ENCODE assay signal across 1 cellular context in the genomic region with DNA sequence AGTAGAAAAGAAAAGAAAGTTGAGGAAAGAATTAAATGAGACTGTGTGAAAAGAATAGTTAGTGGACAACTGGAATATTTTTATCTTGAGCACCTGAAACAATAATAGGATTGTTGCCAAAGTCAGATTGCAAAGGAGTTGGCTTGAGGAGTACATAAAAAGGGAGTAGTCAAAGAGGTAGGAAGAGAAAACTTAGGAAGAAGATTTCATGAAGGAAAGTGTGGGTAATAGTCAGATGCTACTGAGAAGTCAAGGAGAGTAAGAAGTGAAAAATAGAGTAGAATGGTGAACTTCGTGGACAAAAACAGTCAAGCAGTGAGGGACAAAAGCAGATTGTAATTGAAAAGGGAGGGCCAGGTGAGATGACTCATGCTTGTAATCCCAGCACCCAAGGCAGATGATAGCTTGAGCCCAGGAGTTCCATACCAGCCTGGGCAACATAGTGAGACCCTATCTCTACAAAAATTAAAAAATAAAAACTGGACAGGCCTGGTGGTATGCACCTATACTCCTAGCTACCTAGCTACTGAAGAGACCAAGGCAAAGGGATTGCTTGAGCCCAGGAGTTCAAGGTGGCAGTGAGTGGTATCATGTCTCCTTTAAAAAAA.
TF ChIP-seq lines count a peak whose summit lies in the region.

No MANE protein-coding gene starts in this region.

TF ChIP-seq in HEK293, 187 proteins besides CTCF, POLR2A, EP300 and RAD21 (continued from another document):
- TF ChIP-seq ZNF133 (tag by site-specific recombination; IDR thresholded peaks at IDR 0.05) (no peak), BCL11A (tag by site-specific recombination; IDR thresholded peaks at IDR 0.05; ENCODE audit: low read depth) (no peak), ZIC2 (tag by site-specific recombination; IDR thresholded peaks at IDR 0.05) (no peak), ZNF174 (tag by site-specific recombination; IDR thresholded peaks at IDR 0.05) (no peak), ZNF121 (tag by site-specific recombination; IDR thresholded peaks at IDR 0.05) (peak; percentile 96), ZNF146 (tag by site-specific recombination; IDR thresholded peaks at IDR 0.05) (no peak), TRIM28 (IDR thresholded peaks at IDR 0.05; ENCODE audit: borderline replicate concordance, low read length) (no peak), KLF8 (tag by site-specific recombination; IDR thresholded peaks at IDR 0.05) (peak; percentile 47; the same call in 1 of the 2 replicates), PRDM1 (tag by site-specific recombination; IDR thresholded peaks at IDR 0.05) (peak; percentile 94), MEIS1 (CRISPR knock-in tag; IDR thresholded peaks at IDR 0.05; ENCODE audit: borderline replicate concordance) (no peak), ZNF561 (tag by site-specific recombination; IDR thresholded peaks at IDR 0.05; ENCODE audit: borderline replicate concordance) (no peak), WT1 (tag by site-specific recombination; IDR thresholded peaks at IDR 0.05) (peak; percentile 67)
- TF ChIP-seq, protein P1, sequence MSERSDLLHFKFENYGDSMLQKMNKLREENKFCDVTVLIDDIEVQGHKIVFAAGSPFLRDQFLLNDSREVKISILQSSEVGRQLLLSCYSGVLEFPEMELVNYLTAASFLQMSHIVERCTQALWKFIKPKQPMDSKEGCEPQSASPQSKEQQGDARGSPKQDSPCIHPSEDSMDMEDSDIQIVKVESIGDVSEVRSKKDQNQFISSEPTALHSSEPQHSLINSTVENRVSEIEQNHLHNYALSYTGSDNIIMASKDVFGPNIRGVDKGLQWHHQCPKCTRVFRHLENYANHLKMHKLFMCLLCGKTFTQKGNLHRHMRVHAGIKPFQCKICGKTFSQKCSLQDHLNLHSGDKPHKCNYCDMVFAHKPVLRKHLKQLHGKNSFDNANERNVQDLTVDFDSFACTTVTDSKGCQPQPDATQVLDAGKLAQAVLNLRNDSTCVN (tag by site-specific recombination; optimal IDR thresholded peaks at IDR 0.05) = no peak
- TF ChIP-seq, protein P2, sequence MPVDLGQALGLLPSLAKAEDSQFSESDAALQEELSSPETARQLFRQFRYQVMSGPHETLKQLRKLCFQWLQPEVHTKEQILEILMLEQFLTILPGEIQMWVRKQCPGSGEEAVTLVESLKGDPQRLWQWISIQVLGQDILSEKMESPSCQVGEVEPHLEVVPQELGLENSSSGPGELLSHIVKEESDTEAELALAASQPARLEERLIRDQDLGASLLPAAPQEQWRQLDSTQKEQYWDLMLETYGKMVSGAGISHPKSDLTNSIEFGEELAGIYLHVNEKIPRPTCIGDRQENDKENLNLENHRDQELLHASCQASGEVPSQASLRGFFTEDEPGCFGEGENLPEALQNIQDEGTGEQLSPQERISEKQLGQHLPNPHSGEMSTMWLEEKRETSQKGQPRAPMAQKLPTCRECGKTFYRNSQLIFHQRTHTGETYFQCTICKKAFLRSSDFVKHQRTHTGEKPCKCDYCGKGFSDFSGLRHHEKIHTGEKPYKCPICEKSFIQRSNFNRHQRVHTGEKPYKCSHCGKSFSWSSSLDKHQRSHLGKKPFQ (tag by site-specific recombination; IDR thresholded peaks at IDR 0.05) = no peak
- TF ChIP-seq, protein P3, sequence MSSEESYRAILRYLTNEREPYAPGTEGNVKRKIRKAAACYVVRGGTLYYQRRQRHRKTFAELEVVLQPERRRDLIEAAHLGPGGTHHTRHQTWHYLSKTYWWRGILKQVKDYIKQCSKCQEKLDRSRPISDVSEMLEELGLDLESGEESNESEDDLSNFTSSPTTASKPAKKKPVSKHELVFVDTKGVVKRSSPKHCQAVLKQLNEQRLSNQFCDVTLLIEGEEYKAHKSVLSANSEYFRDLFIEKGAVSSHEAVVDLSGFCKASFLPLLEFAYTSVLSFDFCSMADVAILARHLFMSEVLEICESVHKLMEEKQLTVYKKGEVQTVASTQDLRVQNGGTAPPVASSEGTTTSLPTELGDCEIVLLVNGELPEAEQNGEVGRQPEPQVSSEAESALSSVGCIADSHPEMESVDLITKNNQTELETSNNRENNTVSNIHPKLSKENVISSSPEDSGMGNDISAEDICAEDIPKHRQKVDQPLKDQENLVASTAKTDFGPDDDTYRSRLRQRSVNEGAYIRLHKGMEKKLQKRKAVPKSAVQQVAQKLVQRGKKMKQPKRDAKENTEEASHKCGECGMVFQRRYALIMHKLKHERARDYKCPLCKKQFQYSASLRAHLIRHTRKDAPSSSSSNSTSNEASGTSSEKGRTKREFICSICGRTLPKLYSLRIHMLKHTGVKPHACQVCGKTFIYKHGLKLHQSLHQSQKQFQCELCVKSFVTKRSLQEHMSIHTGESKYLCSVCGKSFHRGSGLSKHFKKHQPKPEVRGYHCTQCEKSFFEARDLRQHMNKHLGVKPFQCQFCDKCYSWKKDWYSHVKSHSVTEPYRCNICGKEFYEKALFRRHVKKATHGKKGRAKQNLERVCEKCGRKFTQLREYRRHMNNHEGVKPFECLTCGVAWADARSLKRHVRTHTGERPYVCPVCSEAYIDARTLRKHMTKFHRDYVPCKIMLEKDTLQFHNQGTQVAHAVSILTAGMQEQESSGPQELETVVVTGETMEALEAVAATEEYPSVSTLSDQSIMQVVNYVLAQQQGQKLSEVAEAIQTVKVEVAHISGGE (tag by site-specific recombination; conservative IDR thresholded peaks at IDR 0.05; ENCODE audit: low read depth) = no peak
- TF ChIP-seq, protein P4, sequence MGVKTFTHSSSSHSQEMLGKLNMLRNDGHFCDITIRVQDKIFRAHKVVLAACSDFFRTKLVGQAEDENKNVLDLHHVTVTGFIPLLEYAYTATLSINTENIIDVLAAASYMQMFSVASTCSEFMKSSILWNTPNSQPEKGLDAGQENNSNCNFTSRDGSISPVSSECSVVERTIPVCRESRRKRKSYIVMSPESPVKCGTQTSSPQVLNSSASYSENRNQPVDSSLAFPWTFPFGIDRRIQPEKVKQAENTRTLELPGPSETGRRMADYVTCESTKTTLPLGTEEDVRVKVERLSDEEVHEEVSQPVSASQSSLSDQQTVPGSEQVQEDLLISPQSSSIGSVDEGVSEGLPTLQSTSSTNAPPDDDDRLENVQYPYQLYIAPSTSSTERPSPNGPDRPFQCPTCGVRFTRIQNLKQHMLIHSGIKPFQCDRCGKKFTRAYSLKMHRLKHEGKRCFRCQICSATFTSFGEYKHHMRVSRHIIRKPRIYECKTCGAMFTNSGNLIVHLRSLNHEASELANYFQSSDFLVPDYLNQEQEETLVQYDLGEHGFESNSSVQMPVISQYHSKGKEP (tag by site-specific recombination; IDR thresholded peaks at IDR 0.05) = no peak
- TF ChIP-seq, protein P5, sequence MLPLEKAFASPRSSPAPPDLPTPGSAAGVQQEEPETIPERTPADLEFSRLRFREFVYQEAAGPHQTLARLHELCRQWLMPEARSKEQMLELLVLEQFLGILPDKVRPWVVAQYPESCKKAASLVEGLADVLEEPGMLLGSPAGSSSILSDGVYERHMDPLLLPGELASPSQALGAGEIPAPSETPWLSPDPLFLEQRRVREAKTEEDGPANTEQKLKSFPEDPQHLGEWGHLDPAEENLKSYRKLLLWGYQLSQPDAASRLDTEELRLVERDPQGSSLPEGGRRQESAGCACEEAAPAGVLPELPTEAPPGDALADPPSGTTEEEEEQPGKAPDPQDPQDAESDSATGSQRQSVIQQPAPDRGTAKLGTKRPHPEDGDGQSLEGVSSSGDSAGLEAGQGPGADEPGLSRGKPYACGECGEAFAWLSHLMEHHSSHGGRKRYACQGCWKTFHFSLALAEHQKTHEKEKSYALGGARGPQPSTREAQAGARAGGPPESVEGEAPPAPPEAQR (tag by site-specific recombination; IDR thresholded peaks at IDR 0.05) = no peak
- TF ChIP-seq, protein P6, sequence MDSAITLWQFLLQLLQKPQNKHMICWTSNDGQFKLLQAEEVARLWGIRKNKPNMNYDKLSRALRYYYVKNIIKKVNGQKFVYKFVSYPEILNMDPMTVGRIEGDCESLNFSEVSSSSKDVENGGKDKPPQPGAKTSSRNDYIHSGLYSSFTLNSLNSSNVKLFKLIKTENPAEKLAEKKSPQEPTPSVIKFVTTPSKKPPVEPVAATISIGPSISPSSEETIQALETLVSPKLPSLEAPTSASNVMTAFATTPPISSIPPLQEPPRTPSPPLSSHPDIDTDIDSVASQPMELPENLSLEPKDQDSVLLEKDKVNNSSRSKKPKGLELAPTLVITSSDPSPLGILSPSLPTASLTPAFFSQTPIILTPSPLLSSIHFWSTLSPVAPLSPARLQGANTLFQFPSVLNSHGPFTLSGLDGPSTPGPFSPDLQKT (IDR thresholded peaks at IDR 0.05; ENCODE audit: borderline replicate concordance, low read depth, low read length) = no peak
- TF ChIP-seq, protein P7, sequence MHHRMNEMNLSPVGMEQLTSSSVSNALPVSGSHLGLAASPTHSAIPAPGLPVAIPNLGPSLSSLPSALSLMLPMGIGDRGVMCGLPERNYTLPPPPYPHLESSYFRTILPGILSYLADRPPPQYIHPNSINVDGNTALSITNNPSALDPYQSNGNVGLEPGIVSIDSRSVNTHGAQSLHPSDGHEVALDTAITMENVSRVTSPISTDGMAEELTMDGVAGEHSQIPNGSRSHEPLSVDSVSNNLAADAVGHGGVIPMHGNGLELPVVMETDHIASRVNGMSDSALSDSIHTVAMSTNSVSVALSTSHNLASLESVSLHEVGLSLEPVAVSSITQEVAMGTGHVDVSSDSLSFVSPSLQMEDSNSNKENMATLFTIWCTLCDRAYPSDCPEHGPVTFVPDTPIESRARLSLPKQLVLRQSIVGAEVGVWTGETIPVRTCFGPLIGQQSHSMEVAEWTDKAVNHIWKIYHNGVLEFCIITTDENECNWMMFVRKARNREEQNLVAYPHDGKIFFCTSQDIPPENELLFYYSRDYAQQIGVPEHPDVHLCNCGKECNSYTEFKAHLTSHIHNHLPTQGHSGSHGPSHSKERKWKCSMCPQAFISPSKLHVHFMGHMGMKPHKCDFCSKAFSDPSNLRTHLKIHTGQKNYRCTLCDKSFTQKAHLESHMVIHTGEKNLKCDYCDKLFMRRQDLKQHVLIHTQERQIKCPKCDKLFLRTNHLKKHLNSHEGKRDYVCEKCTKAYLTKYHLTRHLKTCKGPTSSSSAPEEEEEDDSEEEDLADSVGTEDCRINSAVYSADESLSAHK (tag by site-specific recombination; IDR thresholded peaks at IDR 0.05) = no peak
- TF ChIP-seq, protein P8, sequence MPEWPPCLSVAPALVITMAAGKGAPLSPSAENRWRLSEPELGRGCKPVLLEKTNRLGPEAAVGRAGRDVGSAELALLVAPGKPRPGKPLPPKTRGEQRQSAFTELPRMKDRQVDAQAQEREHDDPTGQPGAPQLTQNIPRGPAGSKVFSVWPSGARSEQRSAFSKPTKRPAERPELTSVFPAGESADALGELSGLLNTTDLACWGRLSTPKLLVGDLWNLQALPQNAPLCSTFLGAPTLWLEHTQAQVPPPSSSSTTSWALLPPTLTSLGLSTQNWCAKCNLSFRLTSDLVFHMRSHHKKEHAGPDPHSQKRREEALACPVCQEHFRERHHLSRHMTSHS (tag by site-specific recombination; IDR thresholded peaks at IDR 0.05) = no peak
